Comparison of ENCODE assay signal across 1 cellular context in genomic region chr1:47313915-47314664, GRCh38.
TF ChIP-seq lines count a peak whose summit lies in the region.

TSS of gene STIL (minus strand) at chr1:47314147. CDS start at chr1:47310319, 3,828 bp downstream.

TF ChIP-seq in WTC11, 78 proteins besides CTCF, POLR2A, EP300 and RAD21 (continued from another document and continues in another):
- TF ChIP-seq TCF7 (CRISPR knock-in tag; IDR thresholded peaks at IDR 0.05; ENCODE audit: low read depth) (no peak), NR3C1 (CRISPR knock-in tag; conservative IDR thresholded peaks at IDR 0.05; ENCODE audit: low read depth) (no peak), MAX (CRISPR knock-in tag; IDR thresholded peaks at IDR 0.05) (peak; percentile 70; the same call in 1 of the 2 replicates), JUN (CRISPR knock-in tag; IDR thresholded peaks at IDR 0.05) (no peak), ZNF423 (CRISPR knock-in tag; IDR thresholded peaks at IDR 0.05) (no peak), ZNF532 (CRISPR knock-in tag; IDR thresholded peaks at IDR 0.05; ENCODE audit: borderline replicate concordance) (no peak), ZNF317 (CRISPR knock-in tag; IDR thresholded peaks at IDR 0.05; ENCODE audit: borderline replicate concordance, low read depth) (peak; percentile 48; the same call in 1 of the 2 replicates), SMAD3 (CRISPR knock-in tag; IDR thresholded peaks at IDR 0.05; ENCODE audit: borderline replicate concordance) (no peak), ATF1 (CRISPR knock-in tag; IDR thresholded peaks at IDR 0.05) (no peak), NFE2L1 (CRISPR knock-in tag; IDR thresholded peaks at IDR 0.05) (no peak), ZNF121 (CRISPR knock-in tag; IDR thresholded peaks at IDR 0.05) (no peak), TP53 (CRISPR knock-in tag; IDR thresholded peaks at IDR 0.05) (no peak), FOXP1 (CRISPR knock-in tag; IDR thresholded peaks at IDR 0.05; ENCODE audit: borderline replicate concordance) (no peak), JAZF1 (CRISPR knock-in tag; IDR thresholded peaks at IDR 0.05) (no peak), OVOL2 (CRISPR knock-in tag; IDR thresholded peaks at IDR 0.05; ENCODE audit: borderline replicate concordance) (no peak), RORB (CRISPR knock-in tag; IDR thresholded peaks at IDR 0.05) (no peak), ZNF281 (CRISPR knock-in tag; IDR thresholded peaks at IDR 0.05) (no peak), IRF1 (CRISPR knock-in tag; IDR thresholded peaks at IDR 0.05) (0 out of 2 replicates have a peak, but pooled peaks have one; percentile 53), TEAD4 (CRISPR knock-in tag; IDR thresholded peaks at IDR 0.05) (no peak), CBFB (CRISPR knock-in tag; IDR thresholded peaks at IDR 0.05; ENCODE audit: low read depth) (no peak), KAT7 (CRISPR knock-in tag; IDR thresholded peaks at IDR 0.05; ENCODE audit: borderline replicate concordance) (0 out of 2 replicates have a peak, but pooled peaks have one; percentile 43), SMAD4 (CRISPR knock-in tag; IDR thresholded peaks at IDR 0.05) (no peak), ZBTB21 (CRISPR knock-in tag; IDR thresholded peaks at IDR 0.05; ENCODE audit: borderline replicate concordance) (no peak), ZNF138 (CRISPR knock-in tag; conservative IDR thresholded peaks at IDR 0.05) (no peak), ZNF232 (CRISPR knock-in tag; IDR thresholded peaks at IDR 0.05) (no peak), RELA (CRISPR knock-in tag; IDR thresholded peaks at IDR 0.05; ENCODE audit: borderline replicate concordance) (no peak), CREB1 (CRISPR knock-in tag; IDR thresholded peaks at IDR 0.05) (no peak), ZNF219 (CRISPR knock-in tag; IDR thresholded peaks at IDR 0.05; ENCODE audit: borderline replicate concordance) (no peak), MLX (CRISPR knock-in tag; IDR thresholded peaks at IDR 0.05) (0 out of 2 replicates have a peak, but pooled peaks have one; percentile 60), ZNF671 (CRISPR knock-in tag; IDR thresholded peaks at IDR 0.05) (no peak), E2F5 (CRISPR knock-in tag; IDR thresholded peaks at IDR 0.05) (peak; percentile 90), FOXP4 (CRISPR knock-in tag; IDR thresholded peaks at IDR 0.05) (no peak), GTF2I (CRISPR knock-in tag; conservative IDR thresholded peaks at IDR 0.05) (no peak)
- TF ChIP-seq, protein P1, sequence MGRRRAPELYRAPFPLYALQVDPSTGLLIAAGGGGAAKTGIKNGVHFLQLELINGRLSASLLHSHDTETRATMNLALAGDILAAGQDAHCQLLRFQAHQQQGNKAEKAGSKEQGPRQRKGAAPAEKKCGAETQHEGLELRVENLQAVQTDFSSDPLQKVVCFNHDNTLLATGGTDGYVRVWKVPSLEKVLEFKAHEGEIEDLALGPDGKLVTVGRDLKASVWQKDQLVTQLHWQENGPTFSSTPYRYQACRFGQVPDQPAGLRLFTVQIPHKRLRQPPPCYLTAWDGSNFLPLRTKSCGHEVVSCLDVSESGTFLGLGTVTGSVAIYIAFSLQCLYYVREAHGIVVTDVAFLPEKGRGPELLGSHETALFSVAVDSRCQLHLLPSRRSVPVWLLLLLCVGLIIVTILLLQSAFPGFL (CRISPR knock-in tag; IDR thresholded peaks at IDR 0.05; ENCODE audit: borderline replicate concordance), result peak; percentile 60; the same call in 1 of the 2 replicates
- TF ChIP-seq, protein P2, sequence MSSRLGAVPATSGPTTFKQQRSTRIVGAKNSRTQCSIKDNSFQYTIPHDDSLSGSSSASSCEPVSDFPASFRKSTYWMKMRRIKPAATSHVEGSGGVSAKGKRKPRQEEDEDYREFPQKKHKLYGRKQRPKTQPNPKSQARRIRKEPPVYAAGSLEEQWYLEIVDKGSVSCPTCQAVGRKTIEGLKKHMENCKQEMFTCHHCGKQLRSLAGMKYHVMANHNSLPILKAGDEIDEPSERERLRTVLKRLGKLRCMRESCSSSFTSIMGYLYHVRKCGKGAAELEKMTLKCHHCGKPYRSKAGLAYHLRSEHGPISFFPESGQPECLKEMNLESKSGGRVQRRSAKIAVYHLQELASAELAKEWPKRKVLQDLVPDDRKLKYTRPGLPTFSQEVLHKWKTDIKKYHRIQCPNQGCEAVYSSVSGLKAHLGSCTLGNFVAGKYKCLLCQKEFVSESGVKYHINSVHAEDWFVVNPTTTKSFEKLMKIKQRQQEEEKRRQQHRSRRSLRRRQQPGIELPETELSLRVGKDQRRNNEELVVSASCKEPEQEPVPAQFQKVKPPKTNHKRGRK (CRISPR knock-in tag; IDR thresholded peaks at IDR 0.05; ENCODE audit: borderline replicate concordance), result no peak
- TF ChIP-seq, protein P3, sequence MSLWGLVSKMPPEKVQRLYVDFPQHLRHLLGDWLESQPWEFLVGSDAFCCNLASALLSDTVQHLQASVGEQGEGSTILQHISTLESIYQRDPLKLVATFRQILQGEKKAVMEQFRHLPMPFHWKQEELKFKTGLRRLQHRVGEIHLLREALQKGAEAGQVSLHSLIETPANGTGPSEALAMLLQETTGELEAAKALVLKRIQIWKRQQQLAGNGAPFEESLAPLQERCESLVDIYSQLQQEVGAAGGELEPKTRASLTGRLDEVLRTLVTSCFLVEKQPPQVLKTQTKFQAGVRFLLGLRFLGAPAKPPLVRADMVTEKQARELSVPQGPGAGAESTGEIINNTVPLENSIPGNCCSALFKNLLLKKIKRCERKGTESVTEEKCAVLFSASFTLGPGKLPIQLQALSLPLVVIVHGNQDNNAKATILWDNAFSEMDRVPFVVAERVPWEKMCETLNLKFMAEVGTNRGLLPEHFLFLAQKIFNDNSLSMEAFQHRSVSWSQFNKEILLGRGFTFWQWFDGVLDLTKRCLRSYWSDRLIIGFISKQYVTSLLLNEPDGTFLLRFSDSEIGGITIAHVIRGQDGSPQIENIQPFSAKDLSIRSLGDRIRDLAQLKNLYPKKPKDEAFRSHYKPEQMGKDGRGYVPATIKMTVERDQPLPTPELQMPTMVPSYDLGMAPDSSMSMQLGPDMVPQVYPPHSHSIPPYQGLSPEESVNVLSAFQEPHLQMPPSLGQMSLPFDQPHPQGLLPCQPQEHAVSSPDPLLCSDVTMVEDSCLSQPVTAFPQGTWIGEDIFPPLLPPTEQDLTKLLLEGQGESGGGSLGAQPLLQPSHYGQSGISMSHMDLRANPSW (CRISPR knock-in tag; conservative IDR thresholded peaks at IDR 0.05; ENCODE audit: low read depth), result no peak
- TF ChIP-seq, protein P4, sequence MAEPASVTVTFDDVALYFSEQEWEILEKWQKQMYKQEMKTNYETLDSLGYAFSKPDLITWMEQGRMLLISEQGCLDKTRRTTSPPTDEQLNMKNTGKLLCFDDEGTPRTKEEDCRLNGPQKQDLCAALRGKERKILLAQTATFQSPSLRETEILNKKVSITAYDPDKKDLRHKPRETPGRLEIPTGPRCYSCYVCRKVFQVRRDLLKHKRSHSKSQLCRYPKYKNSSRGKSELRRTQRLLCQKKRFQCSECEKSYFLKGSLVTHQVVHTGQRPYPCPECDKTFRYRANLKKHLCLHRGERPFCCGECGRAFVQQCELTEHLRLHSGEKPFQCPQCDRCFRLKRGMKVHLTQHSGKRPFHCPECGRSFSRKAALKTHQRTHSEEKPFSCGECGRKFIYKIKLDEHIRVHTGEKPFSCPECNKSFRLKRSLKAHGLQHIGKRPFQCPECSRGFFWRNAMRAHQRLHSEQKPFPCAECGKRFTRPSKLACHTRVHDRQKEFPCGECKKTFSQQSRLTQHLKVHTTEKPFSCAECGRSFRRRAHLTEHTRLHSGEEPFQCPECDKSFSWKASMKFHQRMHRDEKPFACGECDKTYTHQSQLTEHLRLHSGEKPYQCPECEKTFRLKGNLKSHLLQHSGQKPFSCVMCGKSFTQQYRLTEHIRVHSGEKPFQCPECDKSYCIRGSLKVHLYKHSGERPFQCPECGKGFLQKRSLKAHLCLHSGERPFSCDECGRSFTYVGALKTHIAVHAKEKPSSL (CRISPR knock-in tag; conservative IDR thresholded peaks at IDR 0.05), result no peak
- TF ChIP-seq, protein P5, sequence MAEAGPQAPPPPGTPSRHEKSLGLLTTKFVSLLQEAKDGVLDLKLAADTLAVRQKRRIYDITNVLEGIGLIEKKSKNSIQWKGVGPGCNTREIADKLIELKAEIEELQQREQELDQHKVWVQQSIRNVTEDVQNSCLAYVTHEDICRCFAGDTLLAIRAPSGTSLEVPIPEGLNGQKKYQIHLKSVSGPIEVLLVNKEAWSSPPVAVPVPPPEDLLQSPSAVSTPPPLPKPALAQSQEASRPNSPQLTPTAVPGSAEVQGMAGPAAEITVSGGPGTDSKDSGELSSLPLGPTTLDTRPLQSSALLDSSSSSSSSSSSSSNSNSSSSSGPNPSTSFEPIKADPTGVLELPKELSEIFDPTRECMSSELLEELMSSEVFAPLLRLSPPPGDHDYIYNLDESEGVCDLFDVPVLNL (CRISPR knock-in tag; IDR thresholded peaks at IDR 0.05; ENCODE audit: borderline replicate concordance, low read depth), result peak; percentile 93
